Comparison of ENCODE assay signal across 14 cellular contexts in the genomic region with DNA sequence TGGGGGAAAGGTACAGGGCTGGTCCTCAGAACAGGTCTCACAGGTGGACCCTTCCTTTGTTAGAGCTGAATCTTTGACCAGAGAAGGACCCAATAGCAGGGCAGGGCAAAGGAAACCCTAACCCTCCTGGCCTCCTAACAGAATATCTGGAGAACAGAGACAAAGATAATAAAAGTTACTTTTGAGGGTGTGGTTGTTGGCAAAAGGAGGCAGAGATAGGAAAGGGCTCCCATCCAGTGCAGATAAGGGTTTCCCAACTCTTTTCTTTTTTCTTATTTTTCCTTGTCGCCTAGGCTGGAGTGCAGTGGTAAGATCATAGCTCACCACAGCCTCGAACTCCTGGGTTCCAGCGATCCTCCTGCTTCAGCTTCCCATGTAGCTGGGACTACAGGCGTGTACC. TPM values are rescaled to one million over a fixed set of nuclear protein-coding genes. Genes with fewer than 3 reads are reported as not detected.
DNase-seq lines count a peak whose midpoint lies in the region; ATAC-seq and TF ChIP-seq lines count a peak whose summit lies in the region.
"Had no signal": no experiment of that assay in that cellular context is flagged by ENCODE, and none has a peak within 500 bp of the region (broad histone marks: within the 10 kb centered on the region; RNA-seq: fewer than 3 reads in every experiment).

No MANE protein-coding gene starts in this region.

- H3K27me3 ChIP-seq in Peyer's patch: no peaks in the 10 kb centered on the region
- H3K27me3 ChIP-seq in muscle layer of colon (ENCODE audit: control insufficient read depth in 1 of 2, insufficient read depth in 2 of 2, low read length in 2 of 2): no peaks in the 10 kb centered on the region
- H3K27me3 ChIP-seq in stomach: no peaks in the 10 kb centered on the region

- peak overlapping the region; percentile 42 for H3K9ac ChIP-seq in muscle layer of colon (ENCODE audit: low read length)

- peaks cover 12% of the 10 kb centered on the region for H3K36me3 Mint-ChIP-seq in chondrocyte (ENCODE audit: low read depth)

- H3K4me1 Mint-ChIP-seq in chondrocyte (ENCODE audit: low read depth): peaks cover 62% of the 10 kb centered on the region

- DNase-seq in Peyer's patch: no peak
- DNase-seq in chondrocyte (ENCODE audit: low spot score): no peak
- no peak for DNase-seq in stomach
- DNase-seq in anterior cingulate cortex (lab: John Stamatoyannopoulos, UW): no peak
- no peak for DNase-seq in NCI-H1436 treated with DMSO at 0.1 percent for 48 hours (lab: John Stamatoyannopoulos, UW)
- DNase-seq in NCI-H2227 treated with DMSO at 0.1 percent for 48 hours (lab: John Stamatoyannopoulos, UW): no peak
- DNase-seq: activated CD4-positive, alpha-beta T cell treated with anti-CD3 and anti-CD28 coated beads, Interleukin-2, amount 50 U/mL, for 1 hour; activated T-cell treated with anti-CD3 and anti-CD28 coated beads, Interleukin-2, amount 50 U/mL, for 1 hour; mesendoderm; NCI-H1092; NCI-H2171; T-helper 9 cell had no signal

- no peak for ATAC-seq in HG02981 (IDR thresholded peaks at IDR 0.05; ENCODE audit: unreplicated experiment)

- H3K4me1 ChIP-seq in Peyer's patch (peaks cover 0 to 61% (median 7%) of the 10 kb centered on the region in 4 donors), muscle layer of colon (ENCODE audit: insufficient read depth, low read length) (peaks cover 92% of the 10 kb centered on the region), stomach (peaks cover 44 to 90% (median 72%) of the 10 kb centered on the region in 4 donors)

- H3K36me3 ChIP-seq in Peyer's patch: peaks cover 0 to 73% (median 0%) of the 10 kb centered on the region in 3 donors
- peaks cover 39% of the 10 kb centered on the region for H3K36me3 ChIP-seq in muscle layer of colon (ENCODE audit: insufficient read depth, low read length)
- H3K36me3 ChIP-seq in stomach: peaks cover 59 to 98% (median 76%) of the 10 kb centered on the region in 4 donors

- no peak for TF ChIP-seq POLR2A in Peyer's patch (IDR thresholded peaks at IDR 0.05)
- no peak for TF ChIP-seq POLR2A in stomach (IDR thresholded peaks at IDR 0.05)

- H3K27ac ChIP-seq in Peyer's patch: peak overlapping the region; percentile 49 to 86 (median 68)
- H3K27ac ChIP-seq in muscle layer of colon (ENCODE audit: low read depth, low read length): peak overlapping the region; percentile 89
- H3K27ac ChIP-seq in stomach: peak overlapping the region; percentile 51 to 88 (median 83)

- H3K4me3 ChIP-seq in Peyer's patch (no peak overlapping the region), muscle layer of colon (ENCODE audit: low read depth in 1 of 2, low read length in 2 of 2) (no peak overlapping the region), stomach (no peak overlapping the region)

- H3K27me3 Mint-ChIP-seq in chondrocyte (ENCODE audit: low read depth): no peaks in the 10 kb centered on the region

- no peaks in the 10 kb centered on the region for H3K9me3 Mint-ChIP-seq in chondrocyte (ENCODE audit: low read depth)

- TF ChIP-seq EP300 in stomach (IDR thresholded peaks at IDR 0.05): no peak

- H3K9me3 ChIP-seq in Peyer's patch (no peaks in the 10 kb centered on the region), muscle layer of colon (ENCODE audit: low read length) (no peaks in the 10 kb centered on the region), stomach (no peaks in the 10 kb centered on the region)

- no peak for TF ChIP-seq CTCF in Peyer's patch (IDR thresholded peaks at IDR 0.05)
- no peak for TF ChIP-seq CTCF in chondrocyte (IDR thresholded peaks at IDR 0.05)
- TF ChIP-seq CTCF in stomach (IDR thresholded peaks at IDR 0.05): no peak

- WGBS in stomach, 5 donors: 51 to 71% (median 62%) methylated on average over 4 of the region's 4 CpGs

- peak overlapping the region; percentile 51 for H3K27ac Mint-ChIP-seq in chondrocyte (ENCODE audit: unreplicated experiment)

- H3K4me3 Mint-ChIP-seq in chondrocyte (ENCODE audit: unreplicated experiment): no peak overlapping the region

- intact Hi-C loops in stomach (cut with DNase I; ENCODE audit: low total_unique reads): no loop called here

RNA-seq across cellular contexts. Expression of gene PCSK7, which starts 11.9 kb away (rescaled TPM):
- total RNA-seq in Peyer's patch: 100 to 1,000 TPM; 136 to 244 (median 171) TPM
- 42.8 to 71.0 TPM (median 43.0 TPM) in 3 replicates for total RNA-seq in chondrocyte
- total RNA-seq in stomach: 100 to 1,000 TPM in 3 of 5 donors, 10 to 100 TPM in 2; 64.8 to 232 (median 139) TPM
- 10 to 100 TPM; 14.1 to 23.6 (median 20.4) TPM for polyA plus RNA-seq in stomach

RNA-seq across cellular contexts. Expression of gene RNF214, which starts 12.5 kb away (rescaled TPM):
- total RNA-seq in Peyer's patch: 10 to 100 TPM; 10.2 to 32.2 (median 13.4) TPM
- total RNA-seq in chondrocyte: 21.8 to 26.1 TPM (median 24.7 TPM) in 3 replicates
- total RNA-seq in stomach: 10 to 100 TPM in 4 of 5 donors, 1 to 10 TPM in 1; 6.7 to 21.6 (median 13.8) TPM
- polyA plus RNA-seq in stomach: 10 to 100 TPM in 1 of 3 donors, 1 to 10 TPM in 2; 6.8 to 11.2 (median 8.0) TPM

RNA-seq across cellular contexts. Expression of gene TAGLN, which starts 20.8 kb away (rescaled TPM):
- total RNA-seq in Peyer's patch (100 to 1,000 TPM; 110 to 361 (median 254) TPM), chondrocyte (854 to 4,666 TPM (median 4,556 TPM) in 3 replicates), stomach (1,000 to 10,000 TPM in 4 of 5 donors, 100 to 1,000 TPM in 1; 730 to 3,801 (median 2,320) TPM)
- 1,000 to 10,000 TPM in 2 of 3 donors, 100 to 1,000 TPM in 1; 575 to 2,971 (median 1,072) TPM for polyA plus RNA-seq in stomach

RNA-seq across cellular contexts. Expression of gene SIDT2, which starts 41.5 kb away (rescaled TPM):
- 100 to 1,000 TPM in 3 of 4 donors, 10 to 100 TPM in 1; 69.3 to 201 (median 162) TPM for total RNA-seq in Peyer's patch
- 32.4 to 42.5 TPM (median 38.8 TPM) in 3 replicates for total RNA-seq in chondrocyte
- 100 to 1,000 TPM in 3 of 5 donors, 10 to 100 TPM in 2; 15.1 to 310 (median 132) TPM for total RNA-seq in stomach
- polyA plus RNA-seq in stomach: 10 to 100 TPM; 16.9 to 39.4 (median 24.3) TPM
